18 cellular contexts compared by ENCODE assay signal in genomic region chr10:78654047-78654590, GRCh38.
"Had no signal": no experiment of that assay in that cellular context is flagged by ENCODE, and none has a peak within 500 bp of the region (broad histone marks: within the 10 kb centered on the region; RNA-seq: fewer than 3 reads in every experiment).

No MANE protein-coding gene starts in this region.

- ATAC-seq: esophagus mucosa; heart left ventricle; natural killer cell treated with Interleukin-12 subunit alpha and Interleukin-12 subunit beta and Interleukin-15 and Interleukin-18, amount 100 ng/mL, for 72 hours; upper lobe of right lung had no signal

- H3K27me3 ChIP-seq: heart left ventricle, right atrium auricular region, thyroid gland, upper lobe of right lung, vagina had no signal

- DNase-seq: effector memory CD4-positive, alpha-beta T cell; heart left ventricle; hippocampal formation; midbrain; posterior cingulate gyrus; small intestine; stimulated activated CD4-positive, alpha-beta T cell treated with anti-CD3 and anti-CD28 coated beads, Interleukin-12 subunit alpha, Interleukin-12 subunit beta, amount 100 ng/mL, for 4 hours; stimulated activated naive CD4-positive, alpha-beta T cell treated with Interleukin-2 at 50 U/mL for 16 hours; thyroid gland; upper lobe of right lung had no signal

- H3K4me1 ChIP-seq: right atrium auricular region, suprapubic skin, vagina had no signal

- H3K27ac ChIP-seq: heart left ventricle, neutrophil, right atrium auricular region, suprapubic skin, thyroid gland, upper lobe of right lung, vagina had no signal

- H3K9me3 ChIP-seq: heart left ventricle, neutrophil, right atrium auricular region, suprapubic skin, thyroid gland, upper lobe of right lung, vagina had no signal

- H3K36me3 ChIP-seq: heart left ventricle, neutrophil, right atrium auricular region, suprapubic skin, thyroid gland, upper lobe of right lung, vagina had no signal

- FAIRE-seq: endometrium, frontal cortex, small intestine had no signal

- H3K4me3 ChIP-seq: heart left ventricle, right atrium auricular region, suprapubic skin, thyroid gland, upper lobe of right lung, vagina had no signal
